8 cellular contexts compared by ENCODE assay signal in genomic region chr6:80004199-80005072, GRCh38. TPM values are rescaled to one million over a fixed set of nuclear protein-coding genes. Genes with fewer than 3 reads are reported as not detected.
DNase-seq lines count a peak whose midpoint lies in the region; ATAC-seq and TF ChIP-seq lines count a peak whose summit lies in the region.

Gene TTK (plus strand): TSS chr6:80004649. CDS start chr6:80005844, 1,195 bp downstream.

- POLR2A ChIA-PET in BJ (lab: Charles Lee): no interaction called here
- POLR2A ChIA-PET in activated CD4-positive, alpha-beta T cell treated with anti-CD3 and anti-CD28 coated beads, Interleukin-2, amount 10 ng/mL, durations not matched to agents 7 days and 5 days (lab: Charles Lee): interaction anchor here (0.6 to 1.0 kb wide), 2 partner anchors 14 to 161 kb away, joined by 3 to 6 read pairs; no protein-coding TSS in a partner anchor

- no peaks in the 10 kb centered on the region for H3K9me3 Mint-ChIP-seq in activated CD4-positive, alpha-beta T cell treated with anti-CD3 and anti-CD28 coated beads, Interleukin-2, amount 10 ng/mL, durations not matched to agents 7 days and 5 days

- H3K27me3 Mint-ChIP-seq in activated CD4-positive, alpha-beta T cell treated with anti-CD3 and anti-CD28 coated beads, Interleukin-2, amount 10 ng/mL, durations not matched to agents 7 days and 5 days: no peaks in the 10 kb centered on the region

- H3K4me3 Mint-ChIP-seq in activated CD4-positive, alpha-beta T cell treated with anti-CD3 and anti-CD28 coated beads, Interleukin-2, amount 10 ng/mL, durations not matched to agents 7 days and 5 days: peak within 1 kb of the TSS; percentile 94

- no peaks in the 10 kb centered on the region for H3K27me3 ChIP-seq in BJ (ENCODE audit: control insufficient read depth, insufficient read depth, low read length)

- peaks cover 44% of the 10 kb centered on the region for H3K4me1 Mint-ChIP-seq in activated CD4-positive, alpha-beta T cell treated with anti-CD3 and anti-CD28 coated beads, Interleukin-2, amount 10 ng/mL, durations not matched to agents 7 days and 5 days

- H3K4me3 ChIP-seq in BJ (ENCODE audit: low read depth, low read length): peak within 1 kb of the TSS; percentile 81

- peak; percentile 69 for DNase-seq in BJ (ENCODE audit: low read depth)
- peak; percentile 99 for DNase-seq in NCI-H69 (lab: John Stamatoyannopoulos, UW)
- DNase-seq in activated CD4-positive, alpha-beta T cell treated with anti-CD3 and anti-CD28 coated beads, Interleukin-2, amount 10 ng/mL, durations not matched to agents 7 days and 5 days: peak; percentile 93
- DNase-seq in dedifferentiated amniotic fluid mesenchymal stem cell (ENCODE audit: extremely low spot score): peak; percentile 92
- peak; percentile 98 for DNase-seq in left kidney (ENCODE audit: low read depth, low spot score)
- DNase-seq in stimulated activated CD4-positive, alpha-beta T cell treated with anti-CD3 and anti-CD28 coated beads, Interleukin-2, amount 100 ng/mL, for 24 hours: peak; percentile 89

- peaks cover 33% of the 10 kb centered on the region for H3K36me3 Mint-ChIP-seq in activated CD4-positive, alpha-beta T cell treated with anti-CD3 and anti-CD28 coated beads, Interleukin-2, amount 10 ng/mL, durations not matched to agents 7 days and 5 days (ENCODE audit: low read depth)

- CTCF ChIA-PET in BJ (lab: Yijun Ruan, JAX): interaction anchor here (1.0 kb wide), 1 partner anchor 56 kb away, joined by 3 read pairs; no protein-coding TSS in a partner anchor
- CTCF ChIA-PET in activated CD4-positive, alpha-beta T cell treated with anti-CD3 and anti-CD28 coated beads, Interleukin-2, amount 10 ng/mL, durations not matched to agents 7 days and 5 days (lab: Charles Lee): interaction anchor here (0.9 to 1.4 kb wide), 5 partner anchors 10 to 28 kb away, joined by 3 to 4 read pairs (median 3); no protein-coding TSS in a partner anchor

- no peak for TF ChIP-seq CTCF in BJ (IDR thresholded peaks at IDR 0.05; ENCODE audit: insufficient read depth, low read depth, low read length)

- H3K36me3 ChIP-seq in BJ (ENCODE audit: control insufficient read depth, insufficient read depth, low read length): no peaks in the 10 kb centered on the region

- ATAC-seq in GM19328 (IDR thresholded peaks at IDR 0.05; ENCODE audit: unreplicated experiment) (peak; percentile 100), HG03520 (IDR thresholded peaks at IDR 0.05; ENCODE audit: unreplicated experiment) (peak; percentile 100)

- peak within 1 kb of the TSS; percentile 96 for H3K27ac Mint-ChIP-seq in activated CD4-positive, alpha-beta T cell treated with anti-CD3 and anti-CD28 coated beads, Interleukin-2, amount 10 ng/mL, durations not matched to agents 7 days and 5 days

RNA-seq across cellular contexts. Expression of gene TTK, which starts in this region (rescaled TPM):
- polyA plus RNA-seq in BJ (2011; rRNA removed): 5.1 and 10.5 TPM in 2 replicates
- polyA minus RNA-seq in BJ (2011; rRNA and poly(A)+ RNA removed): 4.8 and 5.3 TPM in 2 replicates
- 10 to 100 TPM; 40.7 to 52.5 TPM for total RNA-seq in activated CD4-positive, alpha-beta T cell treated with anti-CD3 and anti-CD28 coated beads, Interleukin-2, amount 10 ng/mL, durations not matched to agents 7 days and 5 days

Comparison
In these comparisons a context has a peak if more than half of its experiments do, and no peak if none do; other contexts are left out.
1. Peak in every context shown above with its lines: DNase-seq, ATAC-seq and H3K4me3 ChIP-seq.